Comparison of ENCODE assay signal across 8 cellular contexts in the genomic region with DNA sequence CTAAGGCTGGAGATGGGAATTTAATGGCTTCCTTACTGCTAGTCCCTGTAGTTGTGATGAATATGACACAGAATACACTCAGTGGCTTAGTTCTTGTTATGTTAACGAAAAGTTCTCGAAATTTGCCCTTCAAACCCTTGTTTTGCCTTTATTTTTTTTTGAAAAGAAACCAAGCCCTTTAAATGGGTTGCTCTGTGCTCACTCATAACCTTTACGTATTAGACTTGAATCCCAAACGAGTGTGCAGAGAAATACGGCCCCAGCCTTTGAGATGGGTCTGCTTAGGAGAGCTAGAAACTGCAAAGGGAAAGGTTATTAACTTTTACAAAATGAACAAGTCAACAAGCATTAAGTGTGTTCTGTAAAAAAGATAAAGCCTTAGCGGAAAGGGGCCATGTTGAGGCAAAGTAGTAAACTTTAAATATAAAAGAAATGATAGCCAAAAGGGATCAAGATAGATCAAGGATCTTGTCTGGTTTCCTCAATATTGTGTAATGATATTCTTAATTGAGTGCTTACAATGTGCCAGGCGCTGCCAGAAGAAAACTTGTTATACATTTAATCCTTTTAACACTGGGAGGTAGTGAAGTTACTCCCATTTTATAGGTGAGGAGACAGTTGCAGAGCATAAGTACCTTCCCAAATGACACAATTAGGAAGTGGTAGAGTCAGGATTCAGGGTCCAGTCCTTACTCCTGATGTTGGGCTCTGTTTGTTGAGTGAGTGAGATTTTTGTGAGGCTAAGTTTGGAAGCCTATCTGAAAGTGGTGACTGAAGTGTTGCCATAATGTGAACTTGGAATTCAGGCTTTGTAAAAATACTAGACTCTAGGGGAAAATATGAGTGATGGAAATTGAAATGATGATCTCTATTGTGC. TPM values are rescaled to one million over a fixed set of nuclear protein-coding genes. Genes with fewer than 3 reads are reported as not detected.
DNase-seq lines count a peak whose midpoint lies in the region; ATAC-seq and TF ChIP-seq lines count a peak whose summit lies in the region.

No MANE protein-coding gene starts in this region.

- peak overlapping the region; percentile 82 for H3K4me2 ChIP-seq in SK-N-SH
- peak overlapping the region; percentile 72 for H3K4me2 ChIP-seq in trophoblast cell (ENCODE audit: low read length)

- TF ChIP-seq CTCF in SK-N-SH (IDR thresholded peaks at IDR 0.05) (no peak), esophagus squamous epithelium (IDR thresholded peaks at IDR 0.05) (no peak), GM13977 (IDR thresholded peaks at IDR 0.05; ENCODE audit: extremely low read depth, insufficient read depth, missing control alignments) (no peak)

- H3K4ac ChIP-seq in trophoblast cell (ENCODE audit: low read depth, low read length): peak overlapping the region; percentile 80

- H3F3A ChIP-seq in SK-N-SH (replicated peaks; ENCODE audit: insufficient read depth): peaks cover 11% of the 10 kb centered on the region

- H3K79me2 ChIP-seq in SK-N-SH (ENCODE audit: insufficient read depth): peaks cover 66% of the 10 kb centered on the region
- peaks cover 12% of the 10 kb centered on the region for H3K79me2 ChIP-seq in trophoblast cell (ENCODE audit: control insufficient read depth, insufficient read depth, low read length, poor library complexity)

- peaks cover 10% of the 10 kb centered on the region for H3K79me1 ChIP-seq in trophoblast cell (ENCODE audit: low read length)

- in situ Hi-C loops in GM13977 (cut with MboI; ENCODE audit: low pct_unique_long_range_greater_than_20kb, low sequenced_read_pairs, unreplicated experiment): no loop called here

- POLR2A ChIA-PET in SK-N-SH (lab: Yijun Ruan, JAX): no interaction called here

- H2AFZ ChIP-seq in SK-N-SH (ENCODE audit: low read depth): no peak overlapping the region; the same call in 1 of the 2 replicates
- H2AFZ ChIP-seq in trophoblast cell (ENCODE audit: insufficient read depth, low read length, poor library complexity): no peak overlapping the region

- H3K4me1 ChIP-seq in SK-N-SH (ENCODE audit: control insufficient read depth in 1 of 2, insufficient read depth in 2 of 2, low read depth in 1 of 2, low read length in 1 of 2) (peaks cover 9 to 15% of the 10 kb centered on the region in 2 experiments; a peak in 3 of 4 replicates), esophagus squamous epithelium (peaks cover 33 to 66% (median 38%) of the 10 kb centered on the region in 3 donors), trophoblast cell (ENCODE audit: control insufficient read depth in 1 of 2, insufficient read depth in 2 of 2, low read length in 2 of 2) (peaks cover 5 to 11% of the 10 kb centered on the region in 2 experiments)

- no peak overlapping the region for H3K23ac ChIP-seq in trophoblast cell (ENCODE audit: low read length)

- peak overlapping the region; percentile 86 to 88 for H3K27ac ChIP-seq in SK-N-SH (ENCODE audit: low read depth in 2 of 2, low read length in 1 of 2)
- H3K27ac ChIP-seq in SK-N-MC: peak overlapping the region; percentile 48; the same call in 1 of the 2 replicates
- peak overlapping the region; percentile 93 to 97 (median 96) for H3K27ac ChIP-seq in esophagus squamous epithelium
- H3K27ac ChIP-seq in trophoblast cell (ENCODE audit: low read depth, low read length): no peak overlapping the region

- CTCF ChIA-PET in SK-N-SH (lab: Yijun Ruan, JAX): interaction anchor here (0.7 to 2.0 kb wide), 14 partner anchors 10 to 392 kb away, joined by 3 to 23 read pairs (median 4); no protein-coding TSS in a partner anchor

- WGBS in SK-N-SH (ENCODE audit: low lambda C conversion rate): 13% methylated on average over 7 of the region's 7 CpGs
- 2 to 8% methylated on average over 7 of the region's 7 CpGs for WGBS in esophagus squamous epithelium, 2 donors
- WGBS in trophoblast cell (ENCODE audit: extremely low coverage, insufficient coverage, insufficient read length): no CpG with 5 or more reads among the region's 7 CpGs

- intact Hi-C loops in esophagus squamous epithelium (cut with DNase I): no loop called here

- no peaks in the 10 kb centered on the region for H3K9me2 ChIP-seq in SK-N-SH

- TF ChIP-seq RAD21 in SK-N-SH (IDR thresholded peaks at IDR 0.05; ENCODE audit: low read length): no peak

- H2AK5ac ChIP-seq in trophoblast cell (ENCODE audit: low read length): no peak overlapping the region

- DNase-seq in SK-N-SH (no peak), SK-N-MC (ENCODE audit: low read depth, low spot score) (no peak), esophagus squamous epithelium (lab: John Stamatoyannopoulos, UW) (no peak), trophoblast cell (no peak), GM13977 (ENCODE audit: low spot score) (no peak), NCI-H1694 treated with DMSO at 0.1 percent for 48 hours (lab: John Stamatoyannopoulos, UW) (no peak)

- H3K14ac ChIP-seq in trophoblast cell (ENCODE audit: low read length): no peak overlapping the region

- H2BK5ac ChIP-seq in trophoblast cell (ENCODE audit: low read depth, low read length, poor library complexity): no peak overlapping the region

- no peak overlapping the region for H2BK120ac ChIP-seq in trophoblast cell (ENCODE audit: insufficient read depth, low read length, poor library complexity)

- no peak overlapping the region for H4K91ac ChIP-seq in trophoblast cell (ENCODE audit: low read depth, low read length)

- H3K36me3 ChIP-seq in SK-N-SH (replicated peaks in 1 of 2; ENCODE audit: control insufficient read depth in 1 of 2, insufficient read depth in 2 of 2, low read length in 1 of 2): peaks cover 0 to 12% of the 10 kb centered on the region in 2 experiments
- H3K36me3 ChIP-seq in SK-N-MC (ENCODE audit: insufficient read depth, low read length): peaks cover 18% of the 10 kb centered on the region
- no peaks in the 10 kb centered on the region for H3K36me3 ChIP-seq in esophagus squamous epithelium
- H3K36me3 ChIP-seq in trophoblast cell (ENCODE audit: control insufficient read depth in 1 of 2, insufficient read depth in 2 of 2, low read length in 2 of 2): no peaks in the 10 kb centered on the region

- H3K4me3 ChIP-seq in SK-N-SH (ENCODE audit: low read depth in 2 of 2, low read length in 1 of 2): peak overlapping the region; percentile 73 to 88
- peak overlapping the region; percentile 99 for H3K4me3 ChIP-seq in SK-N-MC
- peak overlapping the region; percentile 91 to 94 (median 93) for H3K4me3 ChIP-seq in esophagus squamous epithelium
- no peak overlapping the region for H3K4me3 ChIP-seq in trophoblast cell (ENCODE audit: low read depth, low read length)

- peaks cover 59% of the 10 kb centered on the region for H4K20me1 ChIP-seq in SK-N-SH (ENCODE audit: insufficient read depth)

- H4K12ac ChIP-seq in trophoblast cell (ENCODE audit: low read depth, low read length): no peak overlapping the region

- no peak overlapping the region for H3K18ac ChIP-seq in trophoblast cell (ENCODE audit: low read length)

- peak overlapping the region; percentile 85 for H3K9ac ChIP-seq in SK-N-SH
- peak overlapping the region; percentile 85 for H3K9ac ChIP-seq in SK-N-MC (ENCODE audit: insufficient read length)
- no peak overlapping the region for H3K9ac ChIP-seq in trophoblast cell (ENCODE audit: low read length)

- no peak for TF ChIP-seq POLR2A in esophagus squamous epithelium (IDR thresholded peaks at IDR 0.05)

- TF ChIP-seq EP300 in SK-N-SH (IDR thresholded peaks at IDR 0.05; ENCODE audit: borderline replicate concordance in 1 of 2, low read depth in 1 of 2, low read length in 1 of 2): no peak

- ATAC-seq in SK-N-SH treated with all-trans-retinoic acid at 6 μM for 48 hours (no peak), HG02970 (IDR thresholded peaks at IDR 0.05; ENCODE audit: low FRiP score, unreplicated experiment) (no peak)

- H3K9me3 ChIP-seq in SK-N-SH (no peaks in the 10 kb centered on the region), SK-N-MC (ENCODE audit: low read depth, low read length) (no peaks in the 10 kb centered on the region), esophagus squamous epithelium (no peaks in the 10 kb centered on the region), trophoblast cell (ENCODE audit: insufficient read depth, low read depth, low read length) (no peaks in the 10 kb centered on the region)

- no peak overlapping the region for H2BK12ac ChIP-seq in trophoblast cell (ENCODE audit: low read length)

- no peak overlapping the region for H4K8ac ChIP-seq in trophoblast cell (ENCODE audit: low read depth, low read length)

- H3K27me3 ChIP-seq in SK-N-SH (ENCODE audit: insufficient read depth) (no peaks in the 10 kb centered on the region), esophagus squamous epithelium (no peaks in the 10 kb centered on the region), trophoblast cell (ENCODE audit: insufficient read depth, low read length) (no peaks in the 10 kb centered on the region)

TF ChIP-seq in SK-N-SH, 30 proteins besides CTCF, POLR2A, EP300 and RAD21 (continues in another document):
- no peak for TF ChIP-seq FOXM1 (IDR thresholded peaks at IDR 0.05; ENCODE audit: low read depth)
- TF ChIP-seq, protein P1, sequence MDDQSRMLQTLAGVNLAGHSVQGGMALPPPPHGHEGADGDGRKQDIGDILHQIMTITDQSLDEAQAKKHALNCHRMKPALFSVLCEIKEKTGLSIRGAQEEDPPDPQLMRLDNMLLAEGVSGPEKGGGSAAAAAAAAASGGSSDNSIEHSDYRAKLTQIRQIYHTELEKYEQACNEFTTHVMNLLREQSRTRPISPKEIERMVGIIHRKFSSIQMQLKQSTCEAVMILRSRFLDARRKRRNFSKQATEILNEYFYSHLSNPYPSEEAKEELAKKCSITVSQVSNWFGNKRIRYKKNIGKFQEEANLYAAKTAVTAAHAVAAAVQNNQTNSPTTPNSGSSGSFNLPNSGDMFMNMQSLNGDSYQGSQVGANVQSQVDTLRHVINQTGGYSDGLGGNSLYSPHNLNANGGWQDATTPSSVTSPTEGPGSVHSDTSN (IDR thresholded peaks at IDR 0.05): no peak
- no peak for TF ChIP-seq GATA2 (CRISPR knock-in tag; IDR thresholded peaks at IDR 0.05)
- TF ChIP-seq NFIC (IDR thresholded peaks at IDR 0.05; ENCODE audit: borderline replicate concordance): no peak

RNA-seq across cellular contexts. Expression of gene NUDT4, which starts 1.9 kb away (rescaled TPM):
- polyA plus RNA-seq in SK-N-SH (2012; rRNA removed): 19.8 and 26.0 TPM in 2 replicates
- polyA plus RNA-seq in SK-N-SH (2012; cell fraction: cytosol; rRNA removed): 31.6 and 41.1 TPM in 2 replicates
- 10.8 and 16.7 TPM in 2 replicates for polyA plus RNA-seq in SK-N-SH (2012; cell fraction: nucleus; rRNA removed)
- total RNA-seq in esophagus squamous epithelium: 10 to 100 TPM; 16.0 to 33.8 (median 25.7) TPM
- 39.6 and 40.3 TPM in 2 replicates for polyA plus RNA-seq in trophoblast cell (2013)
